In the genomic region with DNA sequence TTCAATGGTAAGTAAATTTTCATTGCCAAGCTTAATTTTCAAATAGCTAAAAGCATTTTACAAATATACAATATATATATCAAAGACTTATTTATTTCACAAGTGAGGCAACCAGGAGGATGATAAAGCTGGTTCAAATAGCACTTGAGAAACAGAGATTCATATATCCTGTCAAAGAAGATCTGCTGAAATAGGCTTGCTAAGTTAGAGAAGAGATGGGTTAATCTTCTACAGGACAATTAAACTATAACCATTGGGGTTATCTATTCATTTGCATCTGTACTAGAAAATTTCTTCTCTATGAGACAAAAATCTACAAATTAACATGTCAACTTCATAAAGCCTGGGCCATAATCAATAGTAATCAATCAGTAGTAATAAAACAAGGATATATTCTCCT, we compare ENCODE assay signal across 24 cellular contexts.
DNase-seq lines count a peak whose midpoint lies in the region; ATAC-seq and TF ChIP-seq lines count a peak whose summit lies in the region.
"Had no signal": no experiment of that assay in that cellular context is flagged by ENCODE, and none has a peak within 500 bp of the region (broad histone marks: within the 10 kb centered on the region; RNA-seq: fewer than 3 reads in every experiment).

No MANE protein-coding gene starts in this region.

- DNase-seq in HEK293T (ENCODE audit: extremely low spot score) (no peak), AG20443 (ENCODE audit: low spot score) (no peak)
- DNase-seq: AML-193; CD4-positive, alpha-beta memory T cell; COR-L47; DMS53; Karpas-422; NCI-H1092; NCI-H1417 treated with DMSO at 0.1 percent for 48 hours; NCI-H187; NCI-H2081 treated with DMSO at 0.1 percent for 48 hours; NCI-H2171; NCI-H226; NCI-H510A; NCI-H69; SHP77; T-helper 1 cell had no signal

- POLR2A ChIA-PET in HEK293T (lab: Yijun Ruan, JAX), result no interaction called here

- CTCF ChIA-PET in HEK293T (lab: Yijun Ruan, JAX), result interaction anchor here (1.2 kb wide), 1 partner anchor 8 kb away, joined by 3 read pairs; no protein-coding TSS in a partner anchor

- peak; percentile 62 for ATAC-seq in GM18909 (IDR thresholded peaks at IDR 0.05; ENCODE audit: poor library complexity, unreplicated experiment)
- peak; percentile 54 for ATAC-seq in GM21528 (IDR thresholded peaks at IDR 0.05; ENCODE audit: low FRiP score, unreplicated experiment)
- peak; percentile 45 for ATAC-seq in HG03159 (IDR thresholded peaks at IDR 0.05; ENCODE audit: unreplicated experiment)
- no peak for ATAC-seq in HG03469 (IDR thresholded peaks at IDR 0.05; ENCODE audit: unreplicated experiment)
- no peak for ATAC-seq in GM18502 (IDR thresholded peaks at IDR 0.05; ENCODE audit: poor library complexity, unreplicated experiment)
- ATAC-seq: GM23338, HepG2 had no signal

TF ChIP-seq in HEK293T, 16 proteins besides CTCF, POLR2A, EP300 and RAD21:
- no peak for TF ChIP-seq SUZ12 (IDR thresholded peaks at IDR 0.05)
- TF ChIP-seq, protein P1, sequence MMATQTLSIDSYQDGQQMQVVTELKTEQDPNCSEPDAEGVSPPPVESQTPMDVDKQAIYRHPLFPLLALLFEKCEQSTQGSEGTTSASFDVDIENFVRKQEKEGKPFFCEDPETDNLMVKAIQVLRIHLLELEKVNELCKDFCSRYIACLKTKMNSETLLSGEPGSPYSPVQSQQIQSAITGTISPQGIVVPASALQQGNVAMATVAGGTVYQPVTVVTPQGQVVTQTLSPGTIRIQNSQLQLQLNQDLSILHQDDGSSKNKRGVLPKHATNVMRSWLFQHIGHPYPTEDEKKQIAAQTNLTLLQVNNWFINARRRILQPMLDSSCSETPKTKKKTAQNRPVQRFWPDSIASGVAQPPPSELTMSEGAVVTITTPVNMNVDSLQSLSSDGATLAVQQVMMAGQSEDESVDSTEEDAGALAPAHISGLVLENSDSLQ (IDR thresholded peaks at IDR 0.05), result no peak
- no peak for TF ChIP-seq HDGF (IDR thresholded peaks at IDR 0.05; ENCODE audit: borderline replicate concordance)
- no peak for TF ChIP-seq CTBP1 (IDR thresholded peaks at IDR 0.05; ENCODE audit: borderline replicate concordance)
- TF ChIP-seq FOXA1 (IDR thresholded peaks at IDR 0.05), result no peak
- no peak for TF ChIP-seq SP1 (IDR thresholded peaks at IDR 0.05)
- no peak for TF ChIP-seq ZNF384 (IDR thresholded peaks at IDR 0.05)
- no peak for TF ChIP-seq FOXK2 (IDR thresholded peaks at IDR 0.05)
- no peak for TF ChIP-seq ARNT (IDR thresholded peaks at IDR 0.05)
- no peak for TF ChIP-seq ELF4 (IDR thresholded peaks at IDR 0.05)

Comparison
In these comparisons a context has a peak if more than half of its experiments do, and no peak if none do; other contexts are left out.
1. ATAC-seq: peak in GM18909 (single experiment), GM21528 (single experiment) and HG03159 (single experiment); none in HG03469 (single experiment) and GM18502 (single experiment).